In the genomic region with DNA sequence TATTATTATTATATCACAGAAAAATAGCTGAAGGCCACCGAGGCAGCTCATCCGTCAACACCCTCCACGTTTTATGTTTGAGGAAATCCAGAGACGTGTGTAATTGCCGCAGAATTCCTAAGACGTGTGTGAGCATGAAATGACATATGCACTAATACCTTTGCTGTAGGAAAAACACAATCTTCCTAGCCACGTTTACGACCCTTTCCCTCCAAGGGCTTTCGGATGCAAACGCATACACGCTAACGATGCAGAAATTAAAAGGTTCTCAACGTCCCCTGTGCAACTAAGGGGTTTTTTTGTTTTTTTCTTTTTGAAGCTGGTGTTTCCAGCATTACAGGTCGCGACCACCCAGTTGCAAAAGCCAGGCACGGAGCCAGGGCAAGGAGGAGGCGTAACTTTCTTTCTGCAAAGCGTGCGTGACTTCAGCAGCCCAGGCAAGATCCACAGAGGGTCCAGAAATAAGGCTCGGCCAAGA, we compare ENCODE assay signal across 14 cellular contexts. TPM values are rescaled to one million over a fixed set of nuclear protein-coding genes. Genes with fewer than 3 reads are reported as not detected.
A peak's percentile ranks its signal among the peaks of the same experiment; 100 is the strongest.
DNase-seq lines count a peak whose midpoint lies in the region; ATAC-seq, FAIRE-seq and TF ChIP-seq lines count a peak whose summit lies in the region.
"Had no signal": no experiment of that assay in that cellular context is flagged by ENCODE, and none has a peak within 500 bp of the region (broad histone marks: within the 10 kb centered on the region; RNA-seq: fewer than 3 reads in every experiment).

No MANE protein-coding gene starts in this region.

- H4K8ac ChIP-seq in H1 (ENCODE audit: extremely low read depth, insufficient read depth, low read length) (no peak overlapping the region), trophoblast cell (ENCODE audit: low read depth, low read length) (no peak overlapping the region)

- H3K9me3 Mint-ChIP-seq in activated T-cell treated with anti-CD3 and anti-CD28 coated beads, Interleukin-2, amount 50 U/mL, for 4 hours, result no peaks in the 10 kb centered on the region

- TF ChIP-seq CTCF in H1 (IDR thresholded peaks at IDR 0.05; ENCODE audit: control extremely low read depth in 1 of 3, insufficient read depth in 1 of 3, low read depth in 1 of 3, low read length in 3 of 3), result no peak
- no peak for TF ChIP-seq CTCF in GM20000 (IDR thresholded peaks at IDR 0.05; ENCODE audit: extremely low read depth, missing control alignments)

- H2BK5ac ChIP-seq in H1 (ENCODE audit: low read depth, low read length), result no peak overlapping the region
- no peak overlapping the region for H2BK5ac ChIP-seq in trophoblast cell (ENCODE audit: low read depth, low read length, poor library complexity)

- H3K79me1 ChIP-seq in H1 (ENCODE audit: low read depth, low read length) (no peaks in the 10 kb centered on the region), trophoblast cell (ENCODE audit: low read length) (no peaks in the 10 kb centered on the region)

- no peak overlapping the region for H4K12ac ChIP-seq in trophoblast cell (ENCODE audit: low read depth, low read length)

- H4K91ac ChIP-seq in H1 (replicated peaks; ENCODE audit: insufficient read length, low read length), result peak overlapping the region; percentile 10
- H4K91ac ChIP-seq in trophoblast cell (ENCODE audit: low read depth, low read length), result no peak overlapping the region

- H3K4ac ChIP-seq in H1 (replicated peaks; ENCODE audit: insufficient read length, low read depth, low read length) (no peak overlapping the region), trophoblast cell (ENCODE audit: low read depth, low read length) (no peak overlapping the region)

- POLR2A ChIA-PET in H1 (lab: Charles Lee; ENCODE audit: partially characterized antibody), result no interaction called here

- H3K14ac ChIP-seq in H1 (ENCODE audit: insufficient read length) (no peak overlapping the region), trophoblast cell (ENCODE audit: low read length) (no peak overlapping the region)

- no peak for TF ChIP-seq POLR2A in H1 (IDR thresholded peaks at IDR 0.05; ENCODE audit: control extremely low read depth in 1 of 2, low read depth in 2 of 2, low read length in 2 of 2)

- no peaks in the 10 kb centered on the region for H3K23me2 ChIP-seq in H1 (ENCODE audit: low read depth, low read length)

- H3K4me2 ChIP-seq in H1 (ENCODE audit: insufficient read depth in 1 of 2, low read depth in 2 of 2, low read length in 2 of 2) (peak overlapping the region; percentile 42 to 48; a peak in 3 of 4 replicates), trophoblast cell (ENCODE audit: low read length) (peak overlapping the region; percentile 43)
- H3K4me2 ChIP-seq: BLaER1 had no signal

- H3K36me3 Mint-ChIP-seq in activated T-cell treated with anti-CD3 and anti-CD28 coated beads, Interleukin-2, amount 50 U/mL, for 4 hours (ENCODE audit: insufficient read depth), result no peaks in the 10 kb centered on the region

- H2BK15ac ChIP-seq in H1 (ENCODE audit: low read length), result no peak overlapping the region

- ATAC-seq in activated T-cell treated with anti-CD3 and anti-CD28 coated beads, Interleukin-2, amount 50 U/mL, for 4 hours, result no peak
- no peak for ATAC-seq in HG02885 (IDR thresholded peaks at IDR 0.05; ENCODE audit: poor library complexity, unreplicated experiment)
- ATAC-seq: SK-N-SH treated with all-trans-retinoic acid at 6 μM for 48 hours had no signal

- no peak overlapping the region for H2BK20ac ChIP-seq in H1 (ENCODE audit: low read length)

- no peaks in the 10 kb centered on the region for H3K79me2 ChIP-seq in H1 (ENCODE audit: control insufficient read depth in 1 of 2, insufficient read depth in 2 of 2, low read length in 2 of 2)
- H3K79me2 ChIP-seq in trophoblast cell (ENCODE audit: control insufficient read depth, insufficient read depth, low read length, poor library complexity), result no peaks in the 10 kb centered on the region

- H3K18ac ChIP-seq in H1 (ENCODE audit: extremely low read depth, low read length), result no peak overlapping the region
- no peak overlapping the region for H3K18ac ChIP-seq in trophoblast cell (ENCODE audit: low read length)

- H3K27ac ChIP-seq in H1 (ENCODE audit: low read depth, low read length), result no peak overlapping the region
- no peak overlapping the region for H3K27ac ChIP-seq in trophoblast cell (ENCODE audit: low read depth, low read length)
- H3K27ac ChIP-seq: BLaER1, coronary artery, stomach had no signal

- peak; percentile 21 to 28 for DNase-seq in activated T-cell treated with anti-CD3 and anti-CD28 coated beads, Interleukin-2, amount 50 U/mL, for 48 hours
- no peak for DNase-seq in activated T-cell treated with anti-CD3 and anti-CD28 coated beads, Interleukin-2, amount 50 U/mL, for 4 hours
- DNase-seq in NCI-H69 (lab: John Stamatoyannopoulos, UW) (peak; percentile 17), H1 (ENCODE audit: low read depth in 1 of 2, low spot score in 2 of 2) (peak in 1 of 2 experiments; percentile 48), trophoblast cell (peak; percentile 46 to 55), NCI-H187 treated with DMSO at 0.1 percent for 48 hours (lab: John Stamatoyannopoulos, UW) (no peak), GM20000 (ENCODE audit: low spot score) (no peak)
- DNase-seq: NCI-H2081; stimulated activated CD4-positive, alpha-beta T cell treated with anti-CD3 and anti-CD28 coated beads, Interleukin-12 subunit alpha, Interleukin-12 subunit beta, amount 100 ng/mL, for 4 hours; stomach had no signal

- no peaks in the 10 kb centered on the region for H4K20me1 ChIP-seq in H1 (replicated peaks in 1 of 2; ENCODE audit: control insufficient read depth in 1 of 2, insufficient read depth in 2 of 2, low read length in 2 of 2)
- H4K20me1 ChIP-seq: BLaER1 had no signal

- no peaks in the 10 kb centered on the region for H3K9me3 ChIP-seq in H1 (ENCODE audit: insufficient read depth in 2 of 2, low read depth in 1 of 2, low read length in 1 of 2)
- H3K9me3 ChIP-seq in trophoblast cell (ENCODE audit: insufficient read depth, low read depth, low read length), result no peaks in the 10 kb centered on the region
- H3K9me3 ChIP-seq: BLaER1, stomach had no signal

- no peak overlapping the region for H3K56ac ChIP-seq in H1 (replicated peaks; ENCODE audit: insufficient read length, low read depth, low read length)

- TF ChIP-seq RAD21 in H1 (IDR thresholded peaks at IDR 0.05 in 1 of 2, conservative IDR thresholded peaks at IDR 0.05 in 1 of 2; ENCODE audit: low read depth in 2 of 2, low read length in 2 of 2), result no peak

- CTCF ChIA-PET in H1 (lab: Charles Lee; ENCODE audit: partially characterized antibody), result no interaction called here

- 47% methylated on average over 20 of the region's 20 CpGs; no CpG with 5 or more reads in 1 of the 2 experiments for WGBS in H1 (ENCODE audit: extremely low coverage in 1 of 2, insufficient coverage in 1 of 2, insufficient read length in 1 of 2, insufficient replicate concordance in 2 of 2, low coverage in 1 of 2, low lambda C conversion rate in 2 of 2, missing lambda C conversion rate in 1 of 2), 2 experiments
- no CpG with 5 or more reads among the region's 20 CpGs for WGBS in trophoblast cell (ENCODE audit: extremely low coverage, insufficient coverage, insufficient read length)

- no peaks in the 10 kb centered on the region for H3K4me1 Mint-ChIP-seq in activated T-cell treated with anti-CD3 and anti-CD28 coated beads, Interleukin-2, amount 50 U/mL, for 4 hours (ENCODE audit: low read depth)

- H2BK120ac ChIP-seq in H1 (replicated peaks; ENCODE audit: low read depth, low read length), result no peak overlapping the region
- H2BK120ac ChIP-seq in trophoblast cell (ENCODE audit: insufficient read depth, low read length, poor library complexity), result no peak overlapping the region

- no peak overlapping the region for H3K4me3 Mint-ChIP-seq in activated T-cell treated with anti-CD3 and anti-CD28 coated beads, Interleukin-2, amount 50 U/mL, for 4 hours

- FAIRE-seq in H1 (lab: Jason Lieb, UNC), result no peak

- H3K27me3 ChIP-seq in H1 (replicated peaks in 1 of 4; ENCODE audit: control insufficient read depth in 3 of 4, extremely low read depth in 1 of 4, insufficient read depth in 3 of 4, low read length in 3 of 4) (no peaks in the 10 kb centered on the region), trophoblast cell (ENCODE audit: insufficient read depth, low read length) (no peaks in the 10 kb centered on the region)
- H3K27me3 ChIP-seq: BLaER1, stomach had no signal

- H2BK12ac ChIP-seq in H1 (ENCODE audit: low read depth, low read length) (no peak overlapping the region), trophoblast cell (ENCODE audit: low read length) (no peak overlapping the region)

- H2AK5ac ChIP-seq in H1 (ENCODE audit: low read depth, low read length), result no peak overlapping the region
- H2AK5ac ChIP-seq in trophoblast cell (ENCODE audit: low read length), result no peak overlapping the region

- H3K4me3 ChIP-seq in H1 (ENCODE audit: extremely low read depth in 1 of 4, insufficient read depth in 2 of 4, low read depth in 3 of 4, low read length in 4 of 4) (peak overlapping the region in 1 of 4 experiments; percentile 3; a peak in 1 of 8 replicates), trophoblast cell (ENCODE audit: low read depth, low read length) (no peak overlapping the region)
- H3K4me3 ChIP-seq: BLaER1, coronary artery, stomach had no signal

- H4K5ac ChIP-seq in H1 (ENCODE audit: insufficient read length, low read depth, low read length), result no peak overlapping the region

- H3K4me1 ChIP-seq in H1 (replicated peaks in 1 of 4; ENCODE audit: control insufficient read depth in 3 of 4, insufficient read depth in 4 of 4, low read length in 3 of 4), result peaks cover 4 to 8% (median 4%) of the 10 kb centered on the region in 4 experiments; a peak in 5 of 7 replicates
- peaks cover 4 to 7% of the 10 kb centered on the region in 2 experiments for H3K4me1 ChIP-seq in trophoblast cell (ENCODE audit: control insufficient read depth in 1 of 2, insufficient read depth in 2 of 2, low read length in 2 of 2)
- H3K4me1 ChIP-seq: stomach had no signal

- no peaks in the 10 kb centered on the region for H3K27me3 Mint-ChIP-seq in activated T-cell treated with anti-CD3 and anti-CD28 coated beads, Interleukin-2, amount 50 U/mL, for 4 hours (ENCODE audit: low read depth)

- H2AFZ ChIP-seq in H1 (ENCODE audit: low read length) (peak overlapping the region; percentile 63), trophoblast cell (ENCODE audit: insufficient read depth, low read length, poor library complexity) (no peak overlapping the region)

- H3K9ac ChIP-seq in H1 (replicated peaks in 1 of 4; ENCODE audit: extremely low read depth in 1 of 4, low read depth in 3 of 4, low read length in 3 of 4) (no peak overlapping the region), trophoblast cell (ENCODE audit: low read length) (no peak overlapping the region)
- H3K9ac ChIP-seq: BLaER1 had no signal

- no peak for TF ChIP-seq EP300 in H1 (IDR thresholded peaks at IDR 0.05; ENCODE audit: borderline replicate concordance in 1 of 2, low read depth in 2 of 2, low read length in 2 of 2)

- H3K36me3 ChIP-seq in H1 (ENCODE audit: control insufficient read depth in 2 of 4, insufficient read depth in 4 of 4, low read length in 3 of 4) (no peaks in the 10 kb centered on the region), trophoblast cell (ENCODE audit: control insufficient read depth in 1 of 2, insufficient read depth in 2 of 2, low read length in 2 of 2) (no peaks in the 10 kb centered on the region)
- H3K36me3 ChIP-seq: BLaER1, stomach had no signal

- H3K23ac ChIP-seq in H1 (ENCODE audit: insufficient read length) (no peak overlapping the region), trophoblast cell (ENCODE audit: low read length) (no peak overlapping the region)

RNA-seq across cellular contexts. Expression of a gene that starts 33.8 kb away (rescaled TPM):
- total RNA-seq in activated T-cell treated with anti-CD3 and anti-CD28 coated beads, Interleukin-2, amount 50 U/mL, for 4 hours, result under 1 TPM in 2 of 3 donors, not detected in 1; 0.30 to 0.38 TPM
- total RNA-seq in H1 (2021; fragmentation: NEBNext Ultra II Directional; extraction: Animal tissue kit (Norgen Biotek cat#: 25700)), result not detected in 2 replicates
- 0.06 and 0.08 TPM in 2 replicates for polyA plus RNA-seq in H1 (2011; rRNA removed)
- 0.04 TPM for polyA plus RNA-seq in H1 (2011; cell fraction: cytosol; rRNA removed)
- polyA plus RNA-seq in H1 (2011; cell fraction: nucleus; rRNA removed), result 0.10 TPM
- polyA plus RNA-seq in H1 (2012, experiment 1 of 2), result not detected in 4 replicates
- not detected for polyA plus RNA-seq in H1 (2012, experiment 2 of 2)
- 0.04 TPM for polyA plus RNA-seq in H1 (2013, experiment 1 of 2)
- polyA plus RNA-seq in H1 (2013, experiment 2 of 2), result not detected
- polyA minus RNA-seq in H1 (2011; rRNA and poly(A)+ RNA removed), result 0.10 TPM in 1 of 2 replicates, not detected in the other
- polyA minus RNA-seq in H1 (2011; cell fraction: cytosol; rRNA and poly(A)+ RNA removed), result not detected
- not detected for polyA minus RNA-seq in H1 (2011; cell fraction: nucleus; rRNA and poly(A)+ RNA removed)
- polyA plus RNA-seq in trophoblast cell (2013), result not detected in 2 replicates
- total RNA-seq: stomach had no signal
- polyA plus RNA-seq: stomach had no signal

Comparison
In these comparisons a context has a peak if more than half of its experiments do, and no peak if none do; other contexts are left out.
1. DNase-seq: peak in activated T-cell treated with anti-CD3 and anti-CD28 coated beads, Interleukin-2, amount 50 U/mL, for 48 hours (2 of 2), NCI-H69 (single experiment) and trophoblast cell (2 of 2); none in activated T-cell treated with anti-CD3 and anti-CD28 coated beads, Interleukin-2, amount 50 U/mL, for 4 hours (single experiment), NCI-H187 treated with DMSO at 0.1 percent for 48 hours (single experiment) and GM20000 (single experiment).